8 cellular contexts compared by ENCODE assay signal in the genomic region with DNA sequence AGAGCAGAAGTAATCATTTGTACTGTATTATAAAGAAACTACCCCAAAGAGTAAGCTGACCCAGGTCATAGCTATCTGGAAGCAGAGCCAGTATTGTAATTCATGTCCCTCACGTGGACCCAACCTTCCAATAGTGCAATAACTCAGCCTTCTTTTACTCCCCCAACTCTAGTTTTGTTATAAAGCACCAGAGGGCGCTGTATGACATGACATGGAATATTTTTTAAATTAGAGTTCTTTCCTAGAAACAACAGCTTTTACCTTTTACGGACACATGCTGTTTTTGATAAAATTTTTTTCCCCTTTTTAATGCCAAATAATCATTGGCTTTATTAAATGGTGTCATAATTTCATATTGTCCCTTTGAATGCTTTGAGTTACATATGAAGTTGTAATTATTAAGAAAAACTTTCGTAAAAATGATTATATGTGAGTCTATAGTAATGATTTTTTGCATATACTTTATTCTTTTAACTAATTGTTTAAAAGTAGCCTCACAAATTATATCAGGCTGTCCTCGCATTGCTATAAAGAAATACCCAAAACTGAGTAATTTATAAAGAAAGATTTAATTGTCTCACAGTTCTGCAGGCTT.
DNase-seq lines count a peak whose midpoint lies in the region; ATAC-seq, FAIRE-seq and TF ChIP-seq lines count a peak whose summit lies in the region.

No MANE protein-coding gene starts in this region.

- FAIRE-seq in frontal cortex (lab: Jason Lieb, UNC), result peak; percentile 74

- H3K4me3 ChIP-seq in NB4 (ENCODE audit: low read depth, low read length), result no peak overlapping the region

- ATAC-seq in HG02798 (IDR thresholded peaks at IDR 0.05; ENCODE audit: poor library complexity, unreplicated experiment) (no peak), GM19035 (IDR thresholded peaks at IDR 0.05; ENCODE audit: unreplicated experiment) (no peak)

- DNase-seq in activated gamma-delta T cell treated with Interleukin-2 at 50 U/mL for 16 hours (peak; percentile 3), activated gamma-delta T cell (lab: John Stamatoyannopoulos, UW) (no peak), NB4 (ENCODE audit: low read depth) (peak; percentile 54), SW480 (ENCODE audit: low spot score) (peak; percentile 59), frontal cortex (ENCODE audit: low spot score in 2 of 2) (peak; percentile 1 to 4), pons (ENCODE audit: low spot score) (peak; percentile 66)

- TF ChIP-seq POLR2A in NB4 (IDR thresholded peaks at IDR 0.05; ENCODE audit: extremely low read depth, insufficient read length), result no peak

- TF ChIP-seq CTCF in NB4 (IDR thresholded peaks at IDR 0.05; ENCODE audit: low read depth, low read length), result peak; percentile 42
